In genomic region chr1:202834771-202835547, GRCh38 we compare ENCODE assay signal across 1 cellular context.
TF ChIP-seq lines count a peak whose summit lies in the region.

No MANE protein-coding gene starts in this region.

TF ChIP-seq in GM12878, 131 proteins besides CTCF, POLR2A, EP300 and RAD21:
- no peak for TF ChIP-seq ZZZ3 (IDR thresholded peaks at IDR 0.05; ENCODE audit: control insufficient read depth, insufficient read length, low read depth)
- no peak for TF ChIP-seq ZSCAN29 (IDR thresholded peaks at IDR 0.05)
- no peak for TF ChIP-seq CREB1 (IDR thresholded peaks at IDR 0.05; ENCODE audit: low read depth)
- no peak for TF ChIP-seq NFYA (IDR thresholded peaks at IDR 0.05; ENCODE audit: borderline replicate concordance, low read depth, low read length)
- TF ChIP-seq EGR1 (IDR thresholded peaks at IDR 0.05; ENCODE audit: borderline replicate concordance in 1 of 2, low read depth in 2 of 2, low read length in 2 of 2), result no peak
- no peak for TF ChIP-seq NR2F1 (conservative IDR thresholded peaks at IDR 0.05)
- TF ChIP-seq ZBTB40 (IDR thresholded peaks at IDR 0.05; ENCODE audit: borderline replicate concordance), result no peak
- TF ChIP-seq HDAC2 (IDR thresholded peaks at IDR 0.05), result no peak
TF ChIP-seq in GM12878: peak in this region for 0.
